12 cellular contexts compared by ENCODE assay signal in genomic region chr1:72397786-72398185, GRCh38.
A peak's percentile ranks its signal among the peaks of the same experiment; 100 is the strongest.
DNase-seq lines count a peak whose midpoint lies in the region; ATAC-seq, FAIRE-seq and TF ChIP-seq lines count a peak whose summit lies in the region.
"Had no signal": no experiment of that assay in that cellular context is flagged by ENCODE, and none has a peak within 500 bp of the region (broad histone marks: within the 10 kb centered on the region; RNA-seq: fewer than 3 reads in every experiment).

No MANE protein-coding gene starts in this region.

- FAIRE-seq in urothelium cell line (lab: Jason Lieb, UNC) (no peak), GM12892 (lab: Jason Lieb, UNC) (no peak)
- FAIRE-seq: small intestine had no signal

- no peak for TF ChIP-seq CTCF in epithelial cell of esophagus (IDR thresholded peaks at IDR 0.05; ENCODE audit: insufficient read depth, low read depth, low read length, missing control alignments)

- ATAC-seq in Right ventricle myocardium superior (ENCODE audit: poor library complexity), result peak; percentile 55
- ATAC-seq in GM19035 (IDR thresholded peaks at IDR 0.05; ENCODE audit: unreplicated experiment), result no peak

- intact Hi-C loops in Right ventricle myocardium superior (cut with DNase I) (no loop called here), cardiac septum (cut with DNase I) (no loop called here)

- no peak for TF ChIP-seq POLR2A in GM12892 (IDR thresholded peaks at IDR 0.05; ENCODE audit: low read depth, low read length)

- H3K4me3 ChIP-seq in epithelial cell of esophagus (ENCODE audit: low read length), result no peak overlapping the region

- DNase-seq in Right ventricle myocardium superior, result no peak
- no peak for DNase-seq in cardiac septum (ENCODE audit: low spot score)
- DNase-seq in NCI-H226, result peak; percentile 76
- DNase-seq in epithelial cell of esophagus (ENCODE audit: low read depth), result peak; percentile 4
- peak; percentile 22 for DNase-seq in urothelium cell line (ENCODE audit: low spot score)
- DNase-seq in NCI-H2227 (lab: John Stamatoyannopoulos, UW; ENCODE audit: unreplicated experiment), result no peak
- no peak for DNase-seq in GM12892 (ENCODE audit: insufficient read length)
- DNase-seq: activated effector memory CD4-positive, alpha-beta T cell treated with Interleukin-2 at 50 U/mL for 16 hours; erythroblast; NCI-H526 treated with DMSO at 0.1 percent for 48 hours; small intestine had no signal

Comparison
In these comparisons a context has a peak if more than half of its experiments do, and no peak if none do; other contexts are left out.
1. DNase-seq: peak in NCI-H226 (single experiment), epithelial cell of esophagus (single experiment) and urothelium cell line (single experiment); none in Right ventricle myocardium superior (single experiment), cardiac septum (single experiment), NCI-H2227 (single experiment) and GM12892 (single experiment).